Comparison of ENCODE assay signal across 23 cellular contexts in genomic region chr6:125323376-125323775, GRCh38.
"Had no signal": no experiment of that assay in that cellular context is flagged by ENCODE, and none has a peak within 500 bp of the region (broad histone marks: within the 10 kb centered on the region; RNA-seq: fewer than 3 reads in every experiment).

No MANE protein-coding gene starts in this region.

- H3K9me3 ChIP-seq: colonic mucosa, esophagus muscularis mucosa, gastrocnemius medialis, gastroesophageal sphincter, heart left ventricle, heart right ventricle had no signal

- H3K27ac ChIP-seq: colonic mucosa, coronary artery, dorsolateral prefrontal cortex, epithelial cell of prostate, esophagus muscularis mucosa, foreskin keratinocyte, gastrocnemius medialis, gastroesophageal sphincter, heart left ventricle, heart right ventricle, hepatocyte had no signal

- ATAC-seq: effector memory CD8-positive, alpha-beta T cell; esophagus mucosa; foreskin keratinocyte; gastrocnemius medialis; gastroesophageal sphincter; heart left ventricle; heart right ventricle had no signal

- H3K36me3 ChIP-seq: colonic mucosa, esophagus muscularis mucosa, gastrocnemius medialis, gastroesophageal sphincter, heart left ventricle, heart right ventricle had no signal

- H3K4me1 ChIP-seq: colonic mucosa, esophagus muscularis mucosa, foreskin keratinocyte, gastrocnemius medialis, gastroesophageal sphincter, heart left ventricle, heart right ventricle had no signal

- H3K4me3 ChIP-seq: colonic mucosa, coronary artery, dorsolateral prefrontal cortex, esophagus muscularis mucosa, gastrocnemius medialis, gastroesophageal sphincter, heart left ventricle, heart right ventricle, hepatocyte had no signal

- DNase-seq: colonic mucosa; cortex of kidney; dermis blood vessel endothelial cell; dorsolateral prefrontal cortex; effector CD4-positive, alpha-beta T cell; effector CD8-positive, alpha-beta T cell; effector memory CD4-positive, alpha-beta T cell; effector memory CD8-positive, alpha-beta T cell; endodermal cell; erythroblast; foreskin fibroblast; foreskin keratinocyte; gastrocnemius medialis; glutamatergic neuron; head of caudate nucleus; heart left ventricle; heart right ventricle had no signal

- H3K27me3 ChIP-seq: colonic mucosa, esophagus muscularis mucosa, gastrocnemius medialis, heart right ventricle, hepatocyte had no signal
